Comparison of ENCODE assay signal across 1 cellular context in the genomic region with DNA sequence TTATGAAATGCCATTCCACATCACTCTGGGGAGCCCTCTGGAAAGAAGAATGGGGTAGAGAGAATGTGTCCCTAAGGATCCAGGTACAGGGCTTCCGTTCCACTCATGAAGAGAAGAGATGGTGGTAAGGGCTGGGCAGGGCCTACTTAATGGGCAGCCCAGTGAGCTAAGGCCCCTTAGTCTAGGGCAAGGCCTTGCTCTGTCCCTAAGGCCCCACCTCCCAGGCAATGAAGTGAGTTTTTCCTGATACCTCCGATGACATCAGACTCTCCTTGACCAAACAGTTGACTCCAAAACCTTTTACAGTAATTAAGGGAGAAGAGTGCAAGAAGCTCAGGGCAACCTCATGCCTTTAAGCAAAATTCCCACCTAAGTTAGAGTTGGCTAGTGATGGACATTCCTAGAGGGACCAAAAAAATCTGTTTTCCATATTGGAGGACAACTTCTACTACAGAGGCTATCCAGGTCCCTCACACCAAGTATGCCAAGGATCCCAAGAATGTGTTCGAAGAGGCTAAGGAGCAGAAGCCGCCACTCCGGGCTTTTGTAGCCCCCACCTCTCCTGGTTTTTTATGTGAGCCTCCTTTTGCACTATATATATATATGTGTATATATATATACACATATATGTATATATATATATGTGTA.
TF ChIP-seq lines count a peak whose summit lies in the region.

No MANE protein-coding gene starts in this region.

TF ChIP-seq in SK-N-SH treated with all-trans-retinoic acid at 6 μM for 48 hours, 23 proteins besides CTCF, POLR2A, EP300 and RAD21 (continued from another document):
- TF ChIP-seq PPARA (CRISPR knock-in tag; IDR thresholded peaks at IDR 0.05; ENCODE audit: borderline replicate concordance) (no peak), SNAI2 (CRISPR knock-in tag; IDR thresholded peaks at IDR 0.05) (no peak), ZFP30 (CRISPR knock-in tag; IDR thresholded peaks at IDR 0.05) (no peak), TCF4 (CRISPR knock-in tag; IDR thresholded peaks at IDR 0.05; ENCODE audit: borderline replicate concordance) (no peak), TOX (CRISPR knock-in tag; IDR thresholded peaks at IDR 0.05; ENCODE audit: borderline replicate concordance) (no peak), OSR1 (CRISPR knock-in tag; IDR thresholded peaks at IDR 0.05) (no peak), ARNTL (CRISPR knock-in tag; IDR thresholded peaks at IDR 0.05; ENCODE audit: borderline replicate concordance, low read depth) (no peak), ISL1 (CRISPR knock-in tag; IDR thresholded peaks at IDR 0.05) (no peak), BACH2 (CRISPR knock-in tag; IDR thresholded peaks at IDR 0.05; ENCODE audit: borderline replicate concordance) (no peak), CSDC2 (CRISPR knock-in tag; IDR thresholded peaks at IDR 0.05) (no peak)
- TF ChIP-seq, protein P1, sequence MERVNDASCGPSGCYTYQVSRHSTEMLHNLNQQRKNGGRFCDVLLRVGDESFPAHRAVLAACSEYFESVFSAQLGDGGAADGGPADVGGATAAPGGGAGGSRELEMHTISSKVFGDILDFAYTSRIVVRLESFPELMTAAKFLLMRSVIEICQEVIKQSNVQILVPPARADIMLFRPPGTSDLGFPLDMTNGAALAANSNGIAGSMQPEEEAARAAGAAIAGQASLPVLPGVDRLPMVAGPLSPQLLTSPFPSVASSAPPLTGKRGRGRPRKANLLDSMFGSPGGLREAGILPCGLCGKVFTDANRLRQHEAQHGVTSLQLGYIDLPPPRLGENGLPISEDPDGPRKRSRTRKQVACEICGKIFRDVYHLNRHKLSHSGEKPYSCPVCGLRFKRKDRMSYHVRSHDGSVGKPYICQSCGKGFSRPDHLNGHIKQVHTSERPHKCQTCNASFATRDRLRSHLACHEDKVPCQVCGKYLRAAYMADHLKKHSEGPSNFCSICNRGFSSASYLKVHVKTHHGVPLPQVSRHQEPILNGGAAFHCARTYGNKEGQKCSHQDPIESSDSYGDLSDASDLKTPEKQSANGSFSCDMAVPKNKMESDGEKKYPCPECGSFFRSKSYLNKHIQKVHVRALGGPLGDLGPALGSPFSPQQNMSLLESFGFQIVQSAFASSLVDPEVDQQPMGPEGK (CRISPR knock-in tag; IDR thresholded peaks at IDR 0.05; ENCODE audit: borderline replicate concordance): no peak
- TF ChIP-seq, protein P2, sequence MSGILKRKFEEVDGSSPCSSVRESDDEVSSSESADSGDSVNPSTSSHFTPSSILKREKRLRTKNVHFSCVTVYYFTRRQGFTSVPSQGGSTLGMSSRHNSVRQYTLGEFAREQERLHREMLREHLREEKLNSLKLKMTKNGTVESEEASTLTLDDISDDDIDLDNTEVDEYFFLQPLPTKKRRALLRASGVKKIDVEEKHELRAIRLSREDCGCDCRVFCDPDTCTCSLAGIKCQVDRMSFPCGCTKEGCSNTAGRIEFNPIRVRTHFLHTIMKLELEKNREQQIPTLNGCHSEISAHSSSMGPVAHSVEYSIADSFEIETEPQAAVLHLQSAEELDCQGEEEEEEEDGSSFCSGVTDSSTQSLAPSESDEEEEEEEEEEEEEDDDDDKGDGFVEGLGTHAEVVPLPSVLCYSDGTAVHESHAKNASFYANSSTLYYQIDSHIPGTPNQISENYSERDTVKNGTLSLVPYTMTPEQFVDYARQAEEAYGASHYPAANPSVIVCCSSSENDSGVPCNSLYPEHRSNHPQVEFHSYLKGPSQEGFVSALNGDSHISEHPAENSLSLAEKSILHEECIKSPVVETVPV (CRISPR knock-in tag; IDR thresholded peaks at IDR 0.05): no peak
TF ChIP-seq in SK-N-SH treated with all-trans-retinoic acid at 6 μM for 48 hours: peak in this region for 0.
